In genomic region chr21:38924954-38925353, GRCh38 we compare ENCODE assay signal across 1 cellular context.
TF ChIP-seq lines count a peak whose summit lies in the region.

No MANE protein-coding gene starts in this region.

TF ChIP-seq in H1, 55 proteins besides CTCF, POLR2A, EP300 and RAD21:
- TF ChIP-seq MAFK (IDR thresholded peaks at IDR 0.05; ENCODE audit: low read depth, low read length) (no peak), CREB1 (IDR thresholded peaks at IDR 0.05) (no peak), ZNF274 (IDR thresholded peaks at IDR 0.05; ENCODE audit: borderline replicate concordance, extremely low read depth, low read length) (no peak), TCF12 (IDR thresholded peaks at IDR 0.05; ENCODE audit: low read depth, low read length) (no peak), KDM4A (IDR thresholded peaks at IDR 0.05; ENCODE audit: low read depth, low read length, severe bottlenecking) (no peak), POLR2AphosphoS5 (IDR thresholded peaks at IDR 0.05; ENCODE audit: low read depth, low read length) (no peak), BRCA1 (IDR thresholded peaks at IDR 0.05; ENCODE audit: low read depth, low read length) (no peak), RXRA (IDR thresholded peaks at IDR 0.05; ENCODE audit: insufficient read depth, low read depth, low read length) (no peak), TBP (IDR thresholded peaks at IDR 0.05; ENCODE audit: low read depth, low read length) (no peak), EGR1 (IDR thresholded peaks at IDR 0.05; ENCODE audit: borderline replicate concordance, low read depth, low read length) (no peak), SAP30 (IDR thresholded peaks at IDR 0.05; ENCODE audit: insufficient read depth, insufficient replicate concordance, low read length) (no peak), CHD1 (IDR thresholded peaks at IDR 0.05; ENCODE audit: low read depth, low read length) (no peak), SIN3A (conservative IDR thresholded peaks at IDR 0.05 in 1 of 2, IDR thresholded peaks at IDR 0.05 in 1 of 2; ENCODE audit: low read depth in 1 of 2, low read length in 2 of 2) (no peak), SP4 (IDR thresholded peaks at IDR 0.05; ENCODE audit: low read length) (no peak), RBBP5 (IDR thresholded peaks at IDR 0.05; ENCODE audit: borderline replicate concordance, low read depth, low read length) (no peak), SP1 (IDR thresholded peaks at IDR 0.05; ENCODE audit: low read depth, low read length) (no peak), BACH1 (IDR thresholded peaks at IDR 0.05; ENCODE audit: low read length) (no peak), CBX8 (IDR thresholded peaks at IDR 0.05; ENCODE audit: borderline replicate concordance, low read depth, low read length) (no peak)
